ENCODE assay signal across 11 cellular contexts in the genomic region with DNA sequence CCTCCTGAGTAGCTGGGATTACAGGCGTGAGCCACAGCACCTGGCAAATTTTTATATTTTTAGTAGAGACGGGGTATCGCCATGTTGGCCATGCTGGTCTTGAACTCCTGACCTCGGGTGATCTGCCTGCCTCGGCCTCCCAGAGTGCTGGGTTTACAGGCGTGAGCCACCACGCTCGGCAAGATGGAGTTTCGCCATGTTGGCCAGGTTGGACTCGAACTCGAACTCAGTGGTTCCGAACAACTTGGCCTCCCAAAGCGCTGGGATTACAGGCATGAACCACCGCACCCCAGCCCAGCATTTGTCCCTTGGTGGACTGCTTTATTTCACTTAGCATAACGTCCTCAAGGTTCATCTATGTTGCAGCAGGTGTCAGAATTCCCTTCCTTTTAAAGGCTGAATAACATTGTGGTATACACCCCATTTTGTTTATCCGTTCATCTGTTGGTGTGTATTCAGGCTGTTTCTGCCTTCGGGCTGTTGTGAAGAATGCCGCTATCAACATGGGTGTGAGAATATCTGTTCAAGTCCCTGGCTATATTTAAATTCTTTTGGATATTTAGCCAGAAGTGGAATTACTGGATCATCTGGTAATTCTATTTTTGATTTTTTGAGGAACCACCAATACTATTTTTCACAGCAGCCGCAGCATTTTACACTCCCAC. TPM values are rescaled to one million over a fixed set of nuclear protein-coding genes. Genes with fewer than 3 reads are reported as not detected.
DNase-seq lines count a peak whose midpoint lies in the region; ATAC-seq and TF ChIP-seq lines count a peak whose summit lies in the region.
"Had no signal": no experiment of that assay in that cellular context is flagged by ENCODE, and none has a peak within 500 bp of the region (broad histone marks: within the 10 kb centered on the region; RNA-seq: fewer than 3 reads in every experiment).

No MANE protein-coding gene starts in this region.

- no peak for ATAC-seq in activated T-cell treated with anti-CD3 and anti-CD28 coated beads, Interleukin-2, amount 50 U/mL, for 72 hours (replicated peaks in 1 of 2)
- no peak for ATAC-seq in T-helper 17 cell
- ATAC-seq in stimulated activated effector memory CD8-positive, alpha-beta T cell treated with anti-CD3 and anti-CD28 coated beads, Interleukin-12 subunit alpha, Interleukin-12 subunit beta, amount 100 ng/mL, for 72 hours: no peak
- ATAC-seq in HG02884 (IDR thresholded peaks at IDR 0.05; ENCODE audit: unreplicated experiment): no peak
- no peak for ATAC-seq in HG02642 (IDR thresholded peaks at IDR 0.05; ENCODE audit: poor library complexity, unreplicated experiment)
- no peak for ATAC-seq in GM19397 (IDR thresholded peaks at IDR 0.05; ENCODE audit: unreplicated experiment)

- peak overlapping the region; percentile 92 to 97 for H3K4me3 Mint-ChIP-seq in activated T-cell treated with anti-CD3 and anti-CD28 coated beads, Interleukin-2, amount 50 U/mL, for 72 hours
- peak overlapping the region; percentile 19 for H3K4me3 Mint-ChIP-seq in T-helper 17 cell
- H3K4me3 Mint-ChIP-seq in stimulated activated effector memory CD8-positive, alpha-beta T cell treated with anti-CD3 and anti-CD28 coated beads, Interleukin-12 subunit alpha, Interleukin-12 subunit beta, amount 100 ng/mL, for 72 hours: peak overlapping the region; percentile 83

- no peak for DNase-seq in activated T-cell treated with anti-CD3 and anti-CD28 coated beads, Interleukin-2, amount 50 U/mL, for 72 hours
- no peak for DNase-seq in activated T-cell treated with anti-CD3 and anti-CD28 coated beads for 4 hours
- no peak for DNase-seq in T-helper 17 cell
- DNase-seq in fibroblast of villous mesenchyme (ENCODE audit: low read depth): no peak
- DNase-seq in stimulated activated effector memory CD8-positive, alpha-beta T cell treated with anti-CD3 and anti-CD28 coated beads, Interleukin-12 subunit alpha, Interleukin-12 subunit beta, amount 100 ng/mL, for 72 hours (ENCODE audit: low spot score in 2 of 2): no peak
- DNase-seq: body of pancreas, pancreas, T-helper 9 cell had no signal

- H3K9me3 ChIP-seq in T-helper 17 cell (ENCODE audit: control insufficient read depth, low read length, poor library complexity, severe bottlenecking): no peaks in the 10 kb centered on the region
- H3K9me3 ChIP-seq: body of pancreas, pancreas had no signal

- H3K4me3 ChIP-seq in fibroblast of villous mesenchyme (ENCODE audit: low read depth, low read length): peak overlapping the region; percentile 64
- H3K4me3 ChIP-seq: body of pancreas had no signal

- TF ChIP-seq CTCF in fibroblast of villous mesenchyme (IDR thresholded peaks at IDR 0.05; ENCODE audit: insufficient read depth, low read depth, low read length): no peak

- H3K27me3 Mint-ChIP-seq in activated T-cell treated with anti-CD3 and anti-CD28 coated beads, Interleukin-2, amount 50 U/mL, for 72 hours (ENCODE audit: low read depth): peaks cover 6% of the 10 kb centered on the region
- peaks cover 16% of the 10 kb centered on the region for H3K27me3 Mint-ChIP-seq in T-helper 17 cell

- H3K36me3 Mint-ChIP-seq in activated T-cell treated with anti-CD3 and anti-CD28 coated beads, Interleukin-2, amount 50 U/mL, for 72 hours (ENCODE audit: insufficient read depth in 2 of 2): peaks cover 11 to 30% of the 10 kb centered on the region in 2 donors
- no peaks in the 10 kb centered on the region for H3K36me3 Mint-ChIP-seq in T-helper 17 cell (ENCODE audit: low read depth)
- peaks cover 16% of the 10 kb centered on the region for H3K36me3 Mint-ChIP-seq in stimulated activated effector memory CD8-positive, alpha-beta T cell treated with anti-CD3 and anti-CD28 coated beads, Interleukin-12 subunit alpha, Interleukin-12 subunit beta, amount 100 ng/mL, for 72 hours

- H3K27ac Mint-ChIP-seq in activated T-cell treated with anti-CD3 and anti-CD28 coated beads, Interleukin-2, amount 50 U/mL, for 72 hours: peak overlapping the region; percentile 78
- H3K27ac Mint-ChIP-seq in T-helper 17 cell: peak overlapping the region; percentile 87
- H3K27ac Mint-ChIP-seq in stimulated activated effector memory CD8-positive, alpha-beta T cell treated with anti-CD3 and anti-CD28 coated beads, Interleukin-12 subunit alpha, Interleukin-12 subunit beta, amount 100 ng/mL, for 72 hours: no peak overlapping the region

- H3K4me1 Mint-ChIP-seq in activated T-cell treated with anti-CD3 and anti-CD28 coated beads, Interleukin-2, amount 50 U/mL, for 72 hours (ENCODE audit: low read depth): peaks cover 29% of the 10 kb centered on the region
- H3K4me1 Mint-ChIP-seq in T-helper 17 cell: peaks cover 15% of the 10 kb centered on the region
- H3K4me1 Mint-ChIP-seq in stimulated activated effector memory CD8-positive, alpha-beta T cell treated with anti-CD3 and anti-CD28 coated beads, Interleukin-12 subunit alpha, Interleukin-12 subunit beta, amount 100 ng/mL, for 72 hours: peaks cover 12% of the 10 kb centered on the region

- no peaks in the 10 kb centered on the region for H3K9me3 Mint-ChIP-seq in activated T-cell treated with anti-CD3 and anti-CD28 coated beads, Interleukin-2, amount 50 U/mL, for 72 hours
- H3K9me3 Mint-ChIP-seq in stimulated activated effector memory CD8-positive, alpha-beta T cell treated with anti-CD3 and anti-CD28 coated beads, Interleukin-12 subunit alpha, Interleukin-12 subunit beta, amount 100 ng/mL, for 72 hours: no peaks in the 10 kb centered on the region

RNA-seq across cellular contexts. Expression of a gene that starts 1.2 kb away (rescaled TPM):
- total RNA-seq in activated T-cell treated with anti-CD3 and anti-CD28 coated beads, Interleukin-2, amount 50 U/mL, for 72 hours: 10 to 100 TPM; 40.9 to 43.2 TPM
- total RNA-seq in T-helper 17 cell: under 1 TPM; 0.50 to 0.52 TPM
- total RNA-seq in fibroblast of villous mesenchyme: 7.4 and 9.5 TPM in 2 replicates
- total RNA-seq: body of pancreas had no signal

RNA-seq across cellular contexts. Expression of a gene that starts 20.6 kb away (rescaled TPM):
- 1 to 10 TPM; 6.1 to 7.2 TPM for total RNA-seq in activated T-cell treated with anti-CD3 and anti-CD28 coated beads, Interleukin-2, amount 50 U/mL, for 72 hours
- total RNA-seq in T-helper 17 cell (10 to 100 TPM; 14.9 to 16.0 TPM), fibroblast of villous mesenchyme (87.2 and 87.3 TPM in 2 replicates)

Comparison
In these comparisons a context has a peak if more than half of its experiments do, and no peak if none do; other contexts are left out.
1. H3K4me3 Mint-ChIP-seq: peak in every context shown above with its lines; median percentile 94 in activated T-cell treated with anti-CD3 and anti-CD28 coated beads, Interleukin-2, amount 50 U/mL, for 72 hours; 83 in stimulated activated effector memory CD8-positive, alpha-beta T cell treated with anti-CD3 and anti-CD28 coated beads, Interleukin-12 subunit alpha, Interleukin-12 subunit beta, amount 100 ng/mL, for 72 hours; 19 in T-helper 17 cell.